ENCODE assay signal across 22 cellular contexts in the genomic region with DNA sequence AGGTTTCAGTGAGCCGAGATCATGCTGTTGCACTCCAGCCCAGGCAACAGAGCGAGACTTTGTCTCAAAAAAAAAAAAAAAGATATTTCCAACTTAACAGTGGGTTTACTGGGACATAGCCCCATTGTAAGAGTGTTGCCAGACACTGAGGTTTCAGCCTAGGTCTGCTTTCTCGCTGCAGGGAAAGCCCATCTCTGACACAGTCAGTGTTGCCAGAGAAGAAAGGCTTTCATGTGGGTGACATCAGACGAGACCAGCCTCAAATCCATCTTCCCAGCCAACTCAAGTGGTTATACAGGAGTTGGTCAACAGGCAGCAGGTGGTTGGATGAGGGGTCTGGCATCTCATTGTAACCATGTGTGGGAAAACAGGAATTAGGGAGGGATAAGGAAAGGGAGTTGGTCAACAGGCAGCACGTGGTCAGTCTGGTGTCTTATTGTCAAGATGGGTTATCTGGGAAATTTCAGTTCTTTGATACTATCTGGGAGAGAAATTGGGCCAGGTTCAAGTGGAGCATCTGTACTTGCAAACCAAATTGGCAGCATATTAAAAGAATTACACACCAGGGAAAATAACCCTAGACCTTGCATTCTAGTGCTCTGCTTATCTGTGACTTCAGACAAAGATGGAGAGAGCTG. TPM values are rescaled to one million over a fixed set of nuclear protein-coding genes. Genes with fewer than 3 reads are reported as not detected.
DNase-seq lines count a peak whose midpoint lies in the region; ATAC-seq and TF ChIP-seq lines count a peak whose summit lies in the region.
"Had no signal": no experiment of that assay in that cellular context is flagged by ENCODE, and none has a peak within 500 bp of the region (broad histone marks: within the 10 kb centered on the region; RNA-seq: fewer than 3 reads in every experiment).

No MANE protein-coding gene starts in this region.

- no peaks in the 10 kb centered on the region for H3K27me3 Mint-ChIP-seq in activated CD4-positive, alpha-beta memory T cell treated with anti-CD3 and anti-CD28 coated beads for 36 hours
- H3K27me3 Mint-ChIP-seq: naive thymus-derived CD8-positive, alpha-beta T cell had no signal

- H3K36me3 Mint-ChIP-seq in activated CD4-positive, alpha-beta memory T cell treated with anti-CD3 and anti-CD28 coated beads for 36 hours = peaks cover 66% of the 10 kb centered on the region

- CTCF ChIA-PET in activated CD4-positive, alpha-beta memory T cell treated with anti-CD3 and anti-CD28 coated beads for 36 hours (lab: Charles Lee) = no interaction called here

- no peak for TF ChIP-seq EP300 in stomach (IDR thresholded peaks at IDR 0.05)

- WGBS in spleen, 5 donors = 84 to 93% (median 90%) methylated on average over 5 of the region's 5 CpGs
- WGBS in stomach, 5 donors = 79 to 93% (median 85%) methylated on average over 5 of the region's 5 CpGs

- peak; percentile 9 for DNase-seq in NCI-H2196 (lab: John Stamatoyannopoulos, UW; ENCODE audit: unreplicated experiment)
- no peak for DNase-seq in NCI-H2196 treated with DMSO at 0.1 percent for 48 hours (lab: John Stamatoyannopoulos, UW; ENCODE audit: unreplicated experiment)
- no peak for DNase-seq in activated CD4-positive, alpha-beta memory T cell treated with anti-CD3 and anti-CD28 coated beads for 36 hours
- peak; percentile 12 for DNase-seq in spleen
- no peak for DNase-seq in stomach
- DNase-seq: 8988T; activated CD4-positive, alpha-beta T cell treated with anti-CD3 and anti-CD28 coated beads, Interleukin-2, amount 50 U/mL, for 1 hour; esophagus squamous epithelium; H7; heart right ventricle; islet precursor cell; KG1; naive thymus-derived CD8-positive, alpha-beta T cell; NCI-H1092; NCI-H2171; stimulated activated CD4-positive, alpha-beta T cell treated with anti-CD3 and anti-CD28 coated beads, Interleukin-4, amount 100 ng/mL, for 24 hours; transverse colon had no signal

- peak overlapping the region; percentile 60 for H3K27ac ChIP-seq in cingulate gyrus (ENCODE audit: low read depth, low read length)
- no peak overlapping the region for H3K27ac ChIP-seq in spleen
- no peak overlapping the region for H3K27ac ChIP-seq in stomach
- H3K27ac ChIP-seq: esophagus squamous epithelium, heart right ventricle, HL-60, transverse colon had no signal

- intact Hi-C loops in activated CD4-positive, alpha-beta memory T cell treated with anti-CD3 and anti-CD28 coated beads for 36 hours (cut with micrococcal nuclease) = no loop called here
- intact Hi-C loops in spleen (cut with DNase I; ENCODE audit: low total_unique reads) (no loop called here), stomach (cut with DNase I; ENCODE audit: low total_unique reads) (no loop called here)

- H3K4me3 ChIP-seq in spleen = no peak overlapping the region
- H3K4me3 ChIP-seq in stomach = no peak overlapping the region
- H3K4me3 ChIP-seq: esophagus squamous epithelium, heart right ventricle, lung, transverse colon had no signal

- POLR2A ChIA-PET in activated CD4-positive, alpha-beta memory T cell treated with anti-CD3 and anti-CD28 coated beads for 36 hours (lab: Charles Lee) = no interaction called here

- H3K9me3 ChIP-seq in spleen (no peaks in the 10 kb centered on the region), stomach (no peaks in the 10 kb centered on the region)
- H3K9me3 ChIP-seq: esophagus squamous epithelium, heart right ventricle, transverse colon had no signal

- H3K4me1 Mint-ChIP-seq in activated CD4-positive, alpha-beta memory T cell treated with anti-CD3 and anti-CD28 coated beads for 36 hours (ENCODE audit: low read depth) = no peaks in the 10 kb centered on the region

- ATAC-seq in GM18511 (IDR thresholded peaks at IDR 0.05; ENCODE audit: unreplicated experiment) (no peak), HG03196 (IDR thresholded peaks at IDR 0.05; ENCODE audit: unreplicated experiment) (no peak)
- ATAC-seq: heart right ventricle; naive thymus-derived CD8-positive, alpha-beta T cell had no signal

- H3K27me3 ChIP-seq in spleen (replicated peaks in 1 of 7) (no peaks in the 10 kb centered on the region), stomach (no peaks in the 10 kb centered on the region)
- H3K27me3 ChIP-seq: esophagus squamous epithelium, heart right ventricle, transverse colon had no signal

- H3K36me3 ChIP-seq in spleen (peaks cover 0 to 97% (median 20%) of the 10 kb centered on the region in 6 donors), stomach (peaks cover 10 to 78% (median 60%) of the 10 kb centered on the region in 4 donors)

- TF ChIP-seq POLR2A in spleen (IDR thresholded peaks at IDR 0.05) (no peak), stomach (IDR thresholded peaks at IDR 0.05) (no peak)

- no peak overlapping the region for H3K4me3 Mint-ChIP-seq in activated CD4-positive, alpha-beta memory T cell treated with anti-CD3 and anti-CD28 coated beads for 36 hours
- H3K4me3 Mint-ChIP-seq: naive thymus-derived CD8-positive, alpha-beta T cell had no signal

- H3K27ac Mint-ChIP-seq in activated CD4-positive, alpha-beta memory T cell treated with anti-CD3 and anti-CD28 coated beads for 36 hours = peak overlapping the region; percentile 43

- TF ChIP-seq CTCF in spleen (IDR thresholded peaks at IDR 0.05 in 8 of 11, conservative IDR thresholded peaks at IDR 0.05 in 3 of 11) (no peak), stomach (IDR thresholded peaks at IDR 0.05) (no peak)

- no peaks in the 10 kb centered on the region for H3K4me1 ChIP-seq in spleen
- no peaks in the 10 kb centered on the region for H3K4me1 ChIP-seq in stomach
- H3K4me1 ChIP-seq: esophagus squamous epithelium, transverse colon had no signal

- H3K9me3 Mint-ChIP-seq in activated CD4-positive, alpha-beta memory T cell treated with anti-CD3 and anti-CD28 coated beads for 36 hours = no peaks in the 10 kb centered on the region
- H3K9me3 Mint-ChIP-seq: naive thymus-derived CD8-positive, alpha-beta T cell had no signal

RNA-seq across cellular contexts. Expression of a gene that starts 41.1 kb away (rescaled TPM):
- 10 to 100 TPM; 39.5 to 41.5 TPM for total RNA-seq in activated CD4-positive, alpha-beta memory T cell treated with anti-CD3 and anti-CD28 coated beads for 36 hours
- total RNA-seq in spleen = 10 to 100 TPM; 20.2 to 36.6 (median 31.5) TPM
- 10 to 100 TPM; 19.9 to 29.6 (median 20.1) TPM for polyA plus RNA-seq in spleen
- total RNA-seq in stomach = 10 to 100 TPM in 4 of 5 donors, 1 to 10 TPM in 1; 5.8 to 82.9 (median 21.0) TPM
- 10 to 100 TPM; 13.6 to 28.5 (median 15.5) TPM for polyA plus RNA-seq in stomach

Comparison
In these comparisons a context has a peak if more than half of its experiments do, and no peak if none do; other contexts are left out.
1. DNase-seq: peak in NCI-H2196 (single experiment) and spleen (single experiment); none in NCI-H2196 treated with DMSO at 0.1 percent for 48 hours (single experiment), activated CD4-positive, alpha-beta memory T cell treated with anti-CD3 and anti-CD28 coated beads for 36 hours (single experiment) and stomach (single experiment).